1 cellular context compared by ENCODE assay signal in genomic region chr6:7467007-7467897, GRCh38.
TF ChIP-seq lines count a peak whose summit lies in the region.

No MANE protein-coding gene starts in this region.

TF ChIP-seq in K562, 482 proteins besides CTCF, POLR2A, EP300 and RAD21 (continued from another document):
- TF ChIP-seq RHOXF2B (CRISPR knock-in tag; conservative IDR thresholded peaks at IDR 0.05): no peak
